16 cellular contexts compared by ENCODE assay signal in the genomic region with DNA sequence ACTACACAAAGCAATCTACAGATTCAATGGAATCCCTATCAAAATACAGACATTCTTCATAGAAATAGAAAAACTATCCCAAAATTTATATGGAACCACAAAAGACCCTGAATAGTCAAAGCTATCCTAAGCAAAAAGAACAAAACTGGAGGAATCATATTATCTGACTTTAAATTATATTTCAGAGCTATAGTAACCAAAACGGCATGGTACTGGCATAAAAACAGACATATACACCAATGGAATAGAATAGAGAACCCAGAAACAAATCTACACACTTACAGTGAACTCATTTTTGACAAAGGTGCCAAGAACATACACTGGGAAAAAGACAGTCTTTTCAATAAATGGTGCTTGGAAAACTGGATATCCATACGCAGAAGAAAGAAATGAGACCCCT. TPM values are rescaled to one million over a fixed set of nuclear protein-coding genes. Genes with fewer than 3 reads are reported as not detected.
"Had no signal": no experiment of that assay in that cellular context is flagged by ENCODE, and none has a peak within 500 bp of the region (broad histone marks: within the 10 kb centered on the region; RNA-seq: fewer than 3 reads in every experiment).

No MANE protein-coding gene starts in this region.

RNA-seq across cellular contexts. Expression of gene IL20, which starts 12.8 kb away (rescaled TPM):
- total RNA-seq: activated naive CD4-positive, alpha-beta T cell treated with anti-CD3 and anti-CD28 coated beads, Interleukin-2, amount 50 U/mL, for 72 hours; activated naive CD8-positive, alpha-beta T cell treated with anti-CD3 and anti-CD28 coated beads for 36 hours; activated naive CD8-positive, alpha-beta T cell treated with anti-CD3 and anti-CD28 coated beads, Interleukin-2, amount 10 ng/mL, durations not matched to agents 7 days and 5 days; activated T-cell treated with anti-CD3 and anti-CD28 coated beads, Interleukin-2, amount 50 U/mL, for 4 hours; activated T-helper 1 cell treated with anti-CD3 and anti-CD28 coated beads, Interleukin-12 subunit alpha, Interleukin-12 subunit beta, Interleukin-2, Interleukin-4 antibody, amounts not matched to agents 30 ng/mL and 10 ng/mL and 1 ng/mL, durations not matched to agents 14 hours and 24 hours and 36 hours; activated T-helper 17 cell treated with anti-CD3 and anti-CD28 coated beads, Interleukin-2, amount 50 U/mL, for 72 hours; activated T-helper 2 cell treated with anti-CD3 and anti-CD28 coated beads, Interferon-gamma antibody, Interleukin-2, Interleukin-4, amounts not matched to agents 10 μg/mL and 5 μg/mL and 100 μg/mL, durations not matched to agents 14 hours and 24 hours and 36 hours; aorta; ascending aorta; astrocyte; body of pancreas; cardiac muscle cell; cardiac septum; cerebellum; chondrocyte had no signal
- polyA plus RNA-seq: aorta, cardiac muscle cell had no signal

RNA-seq across cellular contexts. Expression of gene IL24, which starts 44.6 kb away (rescaled TPM):
- total RNA-seq: activated naive CD8-positive, alpha-beta T cell treated with anti-CD3 and anti-CD28 coated beads, Interleukin-2, amount 10 ng/mL, durations not matched to agents 7 days and 5 days; adrenal gland; aorta; ascending aorta; astrocyte; body of pancreas; cardiac muscle cell; cardiac septum; cerebellum; chondrocyte had no signal
- polyA plus RNA-seq: adrenal gland, aorta, cardiac muscle cell had no signal
